Comparison of ENCODE assay signal across 26 cellular contexts in genomic region chr4:17301869-17302268, GRCh38.
"Had no signal": no experiment of that assay in that cellular context is flagged by ENCODE, and none has a peak within 500 bp of the region (broad histone marks: within the 10 kb centered on the region; RNA-seq: fewer than 3 reads in every experiment).

No MANE protein-coding gene starts in this region.

- ATAC-seq: activated CD4-positive, alpha-beta T cell treated with anti-CD3 and anti-CD28 coated beads for 36 hours; activated CD8-positive, alpha-beta memory T cell treated with anti-CD3 and anti-CD28 coated beads, Interleukin-2, amount 10 ng/mL, durations not matched to agents 7 days and 5 days; activated CD8-positive, alpha-beta T cell treated with anti-CD3 and anti-CD28 coated beads, Interleukin-2, amount 10 ng/mL, durations not matched to agents 7 days and 5 days; activated naive CD8-positive, alpha-beta T cell treated with anti-CD3 and anti-CD28 coated beads, Interleukin-2, amount 50 U/mL, for 24 hours; body of pancreas; esophagus mucosa had no signal

- H3K4me3 ChIP-seq: adrenal gland, body of pancreas, coronary artery, dorsolateral prefrontal cortex had no signal

- H3K4me1 ChIP-seq: adrenal gland, body of pancreas had no signal

- H3K27ac ChIP-seq: adrenal gland, body of pancreas, coronary artery, dorsolateral prefrontal cortex had no signal

- H3K27me3 ChIP-seq: adrenal gland, body of pancreas, dorsolateral prefrontal cortex had no signal

- H3K9me3 ChIP-seq: adrenal gland, body of pancreas had no signal

- H3K36me3 ChIP-seq: adrenal gland had no signal

- DNase-seq: activated CD4-positive, alpha-beta memory T cell treated with anti-CD3 and anti-CD28 coated beads for 36 hours; activated CD4-positive, alpha-beta T cell treated with anti-CD3 and anti-CD28 coated beads for 36 hours; activated CD4-positive, alpha-beta T cell treated with anti-CD3 and anti-CD28 coated beads, Interleukin-2, amount 10 ng/mL, durations not matched to agents 24 days and 14 days; activated CD4-positive, CD25-positive, alpha-beta regulatory T cell; activated CD4-positive, CD25-positive, alpha-beta regulatory T cell treated with anti-CD3 and anti-CD28 coated beads, Interleukin-2, amount 50 U/mL, for 72 hours; activated CD8-positive, alpha-beta memory T cell treated with anti-CD3 and anti-CD28 coated beads, Interleukin-2, amount 10 ng/mL, durations not matched to agents 7 days and 5 days; activated CD8-positive, alpha-beta memory T cell treated with anti-CD3 and anti-CD28 coated beads, Interleukin-2, amount 50 U/mL, for 4 hours; activated CD8-positive, alpha-beta T cell treated with anti-CD3 and anti-CD28 coated beads, Interleukin-2, amount 10 ng/mL, durations not matched to agents 7 days and 5 days; activated effector memory CD4-positive, alpha-beta T cell treated with anti-CD3 and anti-CD28 coated beads, Interleukin-2, amount 50 U/mL, for 16 hours; activated naive CD4-positive, alpha-beta T cell treated with anti-CD3 and anti-CD28 coated beads for 36 hours; activated naive CD8-positive, alpha-beta T cell treated with anti-CD3 and anti-CD28 coated beads for 36 hours; activated naive CD8-positive, alpha-beta T cell treated with anti-CD3 and anti-CD28 coated beads, Interleukin-2, amount 50 U/mL, for 24 hours; activated T-cell treated with anti-CD3 and anti-CD28 coated beads, Interleukin-2, amount 50 U/mL, for 1 hour; activated T-cell treated with anti-CD3 and anti-CD28 coated beads, Interleukin-2, amount 50 U/mL, for 48 hours; adrenal gland; amygdala; aorta; body of pancreas; dorsolateral prefrontal cortex; effector memory CD4-positive, alpha-beta T cell; endodermal cell; foreskin fibroblast; head of caudate nucleus; T-helper 2 cell had no signal
